In the genomic region with DNA sequence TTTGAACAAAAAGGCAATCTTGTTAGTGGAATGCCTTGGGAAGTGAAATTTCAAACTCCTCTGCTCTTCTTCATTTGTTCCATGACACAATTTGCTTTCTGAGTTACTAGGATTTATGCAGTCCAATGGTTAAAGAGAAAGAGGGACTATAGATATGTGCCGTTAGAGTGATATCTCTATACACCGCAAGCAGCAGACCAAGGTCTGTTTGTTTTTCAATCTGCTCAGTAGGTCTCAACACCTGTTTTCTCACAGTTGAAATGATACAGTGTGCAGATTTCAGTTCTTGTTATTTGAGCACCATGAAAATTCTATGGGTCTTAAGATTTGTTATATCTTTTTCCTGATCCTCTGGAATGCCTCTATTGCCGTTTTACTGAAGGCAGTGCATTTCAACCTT, we compare ENCODE assay signal across 24 cellular contexts.
DNase-seq lines count a peak whose midpoint lies in the region; ATAC-seq, FAIRE-seq and TF ChIP-seq lines count a peak whose summit lies in the region.
"Had no signal": no experiment of that assay in that cellular context is flagged by ENCODE, and none has a peak within 500 bp of the region (broad histone marks: within the 10 kb centered on the region; RNA-seq: fewer than 3 reads in every experiment).

No MANE protein-coding gene starts in this region.

- H4K20me1 ChIP-seq in astrocyte (ENCODE audit: insufficient read depth, low read length) (no peaks in the 10 kb centered on the region), neural progenitor cell (ENCODE audit: low read depth) (no peaks in the 10 kb centered on the region), smooth muscle cell (ENCODE audit: low read depth) (no peaks in the 10 kb centered on the region)
- H4K20me1 ChIP-seq: BLaER1 treated with 17β-estradiol and CSF1 and Interleukin-3, amounts not matched to agents 10 nM and 100 nM had no signal

- H3K27me3 ChIP-seq in astrocyte (ENCODE audit: insufficient read depth, low read length) (no peaks in the 10 kb centered on the region), neural progenitor cell (no peaks in the 10 kb centered on the region), smooth muscle cell (ENCODE audit: low read depth) (no peaks in the 10 kb centered on the region), vagina (no peaks in the 10 kb centered on the region)
- H3K27me3 ChIP-seq: BLaER1 treated with 17β-estradiol and CSF1 and Interleukin-3, amounts not matched to agents 10 nM and 100 nM; MG63 had no signal

- H2AFZ ChIP-seq in astrocyte (ENCODE audit: low read depth, low read length) (no peak overlapping the region), neural progenitor cell (replicated peaks) (no peak overlapping the region), smooth muscle cell (ENCODE audit: low read depth) (no peak overlapping the region)

- H3K9me3 ChIP-seq in astrocyte (ENCODE audit: insufficient read depth, low read depth, low read length) = no peaks in the 10 kb centered on the region
- H3K9me3 ChIP-seq in neural progenitor cell (ENCODE audit: low read depth) = no peaks in the 10 kb centered on the region
- no peaks in the 10 kb centered on the region for H3K9me3 ChIP-seq in smooth muscle cell (replicated peaks; ENCODE audit: low read depth)
- no peaks in the 10 kb centered on the region for H3K9me3 ChIP-seq in vagina
- H3K9me3 ChIP-seq: BLaER1 treated with 17β-estradiol and CSF1 and Interleukin-3, amounts not matched to agents 10 nM and 100 nM; HAP-1; MG63 had no signal

- 35% methylated on average over 3 of the region's 3 CpGs for WGBS in smooth muscle cell (ENCODE audit: low lambda C conversion rate)

- H3K4me1 ChIP-seq in astrocyte (ENCODE audit: insufficient read depth, low read length) (no peaks in the 10 kb centered on the region), neural progenitor cell (peaks cover 27% of the 10 kb centered on the region), smooth muscle cell (ENCODE audit: low read depth) (peaks cover 18% of the 10 kb centered on the region), vagina (no peaks in the 10 kb centered on the region)
- H3K4me1 ChIP-seq: BLaER1 treated with 17β-estradiol and CSF1 and Interleukin-3, amounts not matched to agents 10 nM and 100 nM; HAP-1 had no signal

- peak; percentile 29 for FAIRE-seq in astrocyte (lab: Jason Lieb, UNC)
- FAIRE-seq: A204.1, HTR-8/SVneo, K562 had no signal

- no peak overlapping the region for H3K27ac Mint-ChIP-seq in astrocyte (ENCODE audit: unreplicated experiment)
- H3K27ac Mint-ChIP-seq in neural progenitor cell = no peak overlapping the region
- H3K27ac Mint-ChIP-seq: CD4-positive, alpha-beta T cell; HFFc6 had no signal

- DNase-seq in NCI-H82 (lab: John Stamatoyannopoulos, UW) (peak; percentile 55), astrocyte (ENCODE audit: low read depth) (no peak), neural progenitor cell (ENCODE audit: low spot score) (peak; percentile 47), smooth muscle cell (lab: John Stamatoyannopoulos, UW; ENCODE audit: unreplicated experiment) (no peak), sciatic nerve (ENCODE audit: low spot score) (no peak), SIG-M5 (lab: John Stamatoyannopoulos, UW) (no peak), vagina (ENCODE audit: extremely low spot score in 2 of 2) (no peak)
- DNase-seq: AML-193; CD4-positive, alpha-beta T cell; DMS53; GOT3; HFFc6; MG63; NCI-H1105 treated with DMSO at 0.1 percent for 48 hours; NCI-H146; NCI-H1930; NCI-H446 treated with DMSO at 0.1 percent for 48 hours; NCI-H526 had no signal

- TF ChIP-seq CTCF in astrocyte (IDR thresholded peaks at IDR 0.05; ENCODE audit: insufficient read depth, low read depth, low read length) (no peak), neural progenitor cell (IDR thresholded peaks at IDR 0.05) (no peak), smooth muscle cell (IDR thresholded peaks at IDR 0.05; ENCODE audit: borderline replicate concordance, insufficient read depth, poor library complexity, severe bottlenecking) (no peak), vagina (IDR thresholded peaks at IDR 0.05) (no peak)

- H3K4me3 ChIP-seq in astrocyte (ENCODE audit: insufficient read depth, low read depth, low read length) = no peak overlapping the region
- no peak overlapping the region for H3K4me3 ChIP-seq in neural progenitor cell
- no peak overlapping the region for H3K4me3 ChIP-seq in smooth muscle cell
- no peak overlapping the region for H3K4me3 ChIP-seq in vagina
- H3K4me3 ChIP-seq: BLaER1 treated with 17β-estradiol and CSF1 and Interleukin-3, amounts not matched to agents 10 nM and 100 nM; HAP-1; K562; MG63 had no signal

- H3K79me2 ChIP-seq in astrocyte (ENCODE audit: insufficient read depth, low read length) = no peaks in the 10 kb centered on the region
- no peaks in the 10 kb centered on the region for H3K79me2 ChIP-seq in neural progenitor cell (ENCODE audit: low read depth)
- no peaks in the 10 kb centered on the region for H3K79me2 ChIP-seq in smooth muscle cell (ENCODE audit: low read depth)

- ATAC-seq in sciatic nerve = no peak
- ATAC-seq: K562, Right ventricle myocardium inferior had no signal

- peaks cover 7% of the 10 kb centered on the region for H3F3A ChIP-seq in neural progenitor cell (ENCODE audit: low read depth)
- no peaks in the 10 kb centered on the region for H3F3A ChIP-seq in smooth muscle cell (ENCODE audit: low read depth)

- H3K9me3 Mint-ChIP-seq in astrocyte (ENCODE audit: unreplicated experiment) = no peaks in the 10 kb centered on the region
- H3K9me3 Mint-ChIP-seq in neural progenitor cell = no peaks in the 10 kb centered on the region
- H3K9me3 Mint-ChIP-seq: CD4-positive, alpha-beta T cell; HFFc6 had no signal

- no peak overlapping the region for H3K4me3 Mint-ChIP-seq in astrocyte (ENCODE audit: unreplicated experiment)
- H3K4me3 Mint-ChIP-seq in neural progenitor cell = no peak overlapping the region
- H3K4me3 Mint-ChIP-seq: CD4-positive, alpha-beta T cell; HFFc6 had no signal

- H3K36me3 Mint-ChIP-seq in astrocyte (ENCODE audit: low read depth, unreplicated experiment) (no peaks in the 10 kb centered on the region), neural progenitor cell (no peaks in the 10 kb centered on the region)

- H3K36me3 ChIP-seq in astrocyte (ENCODE audit: insufficient read depth, low read length) (no peaks in the 10 kb centered on the region), neural progenitor cell (no peaks in the 10 kb centered on the region), smooth muscle cell (ENCODE audit: low read depth) (no peaks in the 10 kb centered on the region), vagina (no peaks in the 10 kb centered on the region)
- H3K36me3 ChIP-seq: BLaER1 treated with 17β-estradiol and CSF1 and Interleukin-3, amounts not matched to agents 10 nM and 100 nM; HAP-1; MG63 had no signal

- intact Hi-C loops in sciatic nerve (cut with DNase I) = no loop called here
- intact Hi-C loops in vagina (cut with DNase I) = no loop called here

- no peak for TF ChIP-seq POLR2A in vagina (IDR thresholded peaks at IDR 0.05)

- H3K27me3 Mint-ChIP-seq in astrocyte (ENCODE audit: low read depth, unreplicated experiment) (no peaks in the 10 kb centered on the region), neural progenitor cell (ENCODE audit: insufficient read depth, low read depth) (no peaks in the 10 kb centered on the region)
- H3K27me3 Mint-ChIP-seq: CD4-positive, alpha-beta T cell had no signal

- H3K27ac ChIP-seq in astrocyte (ENCODE audit: low read depth, low read length) = no peak overlapping the region
- H3K27ac ChIP-seq in neural progenitor cell = peak overlapping the region; percentile 72
- H3K27ac ChIP-seq in smooth muscle cell (ENCODE audit: low read depth) = peak overlapping the region; percentile 49
- no peak overlapping the region for H3K27ac ChIP-seq in vagina
- H3K27ac ChIP-seq: BLaER1 treated with 17β-estradiol and CSF1 and Interleukin-3, amounts not matched to agents 10 nM and 100 nM had no signal

- H3K4me2 ChIP-seq in astrocyte (ENCODE audit: low read length) (no peak overlapping the region), neural progenitor cell (peak overlapping the region; percentile 57), smooth muscle cell (peak overlapping the region; percentile 15)
- H3K4me2 ChIP-seq: BLaER1 treated with 17β-estradiol and CSF1 and Interleukin-3, amounts not matched to agents 10 nM and 100 nM had no signal

- H3K4me1 Mint-ChIP-seq in astrocyte (ENCODE audit: low read depth, unreplicated experiment) (peaks cover 4% of the 10 kb centered on the region), neural progenitor cell (peaks cover 3% of the 10 kb centered on the region)

- no peak overlapping the region for H3K9ac ChIP-seq in astrocyte (ENCODE audit: low read length)
- H3K9ac ChIP-seq in neural progenitor cell = no peak overlapping the region
- no peak overlapping the region for H3K9ac ChIP-seq in smooth muscle cell (ENCODE audit: low read depth)
- H3K9ac ChIP-seq: BLaER1 treated with 17β-estradiol and CSF1 and Interleukin-3, amounts not matched to agents 10 nM and 100 nM had no signal

Comparison
In these comparisons a context has a peak if more than half of its experiments do, and no peak if none do; other contexts are left out.
1. DNase-seq: peak in NCI-H82 (single experiment) and neural progenitor cell (single experiment); none in astrocyte (single experiment), smooth muscle cell (single experiment), sciatic nerve (single experiment), SIG-M5 (single experiment) and vagina (0 of 2).
2. H3K27ac ChIP-seq: peak in neural progenitor cell (single experiment) and smooth muscle cell (single experiment); none in astrocyte (single experiment) and vagina (single experiment).